In genomic region chr2:234763051-234763909, GRCh38 we compare ENCODE assay signal across 19 cellular contexts.
DNase-seq lines count a peak whose midpoint lies in the region; ATAC-seq, FAIRE-seq and TF ChIP-seq lines count a peak whose summit lies in the region.
"Had no signal": no experiment of that assay in that cellular context is flagged by ENCODE, and none has a peak within 500 bp of the region (broad histone marks: within the 10 kb centered on the region; RNA-seq: fewer than 3 reads in every experiment).

No MANE protein-coding gene starts in this region.

- H3K4me3 Mint-ChIP-seq in CD8-positive, alpha-beta T cell: no peak overlapping the region

- 66 to 80% (median 71%) methylated on average over 14 of the region's 14 CpGs for WGBS in small intestine, 3 donors

- H3K9me3 ChIP-seq in AG04450 (ENCODE audit: control insufficient read depth, insufficient read depth, low read length) (peaks cover 3% of the 10 kb centered on the region), small intestine (ENCODE audit: control insufficient read depth, low read depth) (no peaks in the 10 kb centered on the region)
- H3K9me3 ChIP-seq in CD8-positive, alpha-beta T cell (ENCODE audit: low read length): no peaks in the 10 kb centered on the region
- H3K9me3 ChIP-seq: neutrophil, transverse colon had no signal

- H3K27me3 Mint-ChIP-seq in CD8-positive, alpha-beta T cell (ENCODE audit: low read depth): peaks cover 28% of the 10 kb centered on the region

- intact Hi-C loops in CD8-positive, alpha-beta T cell (cut with DNase I, micrococcal nuclease): no loop called here

- no peak overlapping the region for H3K27ac Mint-ChIP-seq in CD8-positive, alpha-beta T cell

- CTCF ChIA-PET in AG04450 (lab: Charles Lee): interaction anchor here (0.7 to 1.3 kb wide), 2 partner anchors 110 to 199 kb away, joined by 3 read pairs; no protein-coding TSS in a partner anchor
- CTCF ChIA-PET in CD8-positive, alpha-beta T cell (lab: Charles Lee): no interaction called here

- H3K36me3 ChIP-seq in small intestine (ENCODE audit: control insufficient read depth in 2 of 2, insufficient read depth in 2 of 2, low read length in 2 of 2): no peaks in the 10 kb centered on the region
- no peaks in the 10 kb centered on the region for H3K36me3 ChIP-seq in CD8-positive, alpha-beta T cell (ENCODE audit: insufficient read depth, low read length)
- H3K36me3 ChIP-seq: neutrophil, transverse colon had no signal

- H3K27me3 ChIP-seq in AG04450 (ENCODE audit: control insufficient read depth, insufficient read depth, low read length): no peaks in the 10 kb centered on the region
- H3K27me3 ChIP-seq in small intestine (ENCODE audit: control insufficient read depth in 2 of 2, insufficient read depth in 2 of 2, low read length in 2 of 2): no peaks in the 10 kb centered on the region
- peaks cover 3% of the 10 kb centered on the region for H3K27me3 ChIP-seq in CD8-positive, alpha-beta T cell (ENCODE audit: insufficient read depth, low read length)
- H3K27me3 ChIP-seq: neutrophil, transverse colon had no signal

- H3K27ac ChIP-seq in AG04450 (ENCODE audit: low read depth, low read length): peak overlapping the region; percentile 85
- H3K27ac ChIP-seq in small intestine (ENCODE audit: low read depth in 1 of 2, low read length in 1 of 2): no peak overlapping the region
- no peak overlapping the region for H3K27ac ChIP-seq in CD8-positive, alpha-beta T cell (ENCODE audit: low read depth, low read length)
- H3K27ac ChIP-seq: C4-2B, neutrophil, transverse colon had no signal

- POLR2A ChIA-PET in AG04450 (lab: Yijun Ruan, JAX): interaction anchor here (0.7 kb wide), 1 partner anchor 198 kb away, joined by 4 read pairs; no protein-coding TSS in a partner anchor
- POLR2A ChIA-PET in CD8-positive, alpha-beta T cell (lab: Charles Lee): no interaction called here

- DNase-seq in AG04450 (ENCODE audit: low read depth, low spot score): peak; percentile 48
- DNase-seq in GM04504 (ENCODE audit: low read depth): peak; percentile 79
- DNase-seq in astrocyte of the cerebellum (ENCODE audit: low read depth): peak; percentile 40
- peak; percentile 53 for DNase-seq in kidney tubule cell (ENCODE audit: low spot score)
- no peak for DNase-seq in activated naive CD4-positive, alpha-beta T cell treated with anti-CD3 and anti-CD28 coated beads, Interleukin-2, amount 50 U/mL, for 16 hours
- no peak for DNase-seq in activated CD4-positive, CD25-positive, alpha-beta regulatory T cell (lab: John Stamatoyannopoulos, UW)
- DNase-seq in small intestine: no peak
- no peak for DNase-seq in CD8-positive, alpha-beta T cell
- DNase-seq: activated CD4-positive, alpha-beta T cell treated with anti-CD3 and anti-CD28 coated beads, Interleukin-2, amount 50 U/mL, for 48 hours; amniotic stem cell; dermis blood vessel endothelial cell; Kasumi-1; NCI-H1694; NCI-H510A; stimulated activated CD4-positive, alpha-beta T cell treated with anti-CD3 and anti-CD28 coated beads, Interleukin-4, amount 100 ng/mL, for 1 hour; transverse colon had no signal

- in situ Hi-C loops in astrocyte of the cerebellum (cut with HindIII; ENCODE audit: low sequenced_read_pairs): no loop called here

- FAIRE-seq in small intestine (lab: Jason Lieb, UNC): no peak

- H3K4me3 ChIP-seq in AG04450 (ENCODE audit: low read depth, low read length): no peak overlapping the region
- H3K4me3 ChIP-seq in astrocyte of the cerebellum (ENCODE audit: low read depth, low read length): no peak overlapping the region
- no peak overlapping the region for H3K4me3 ChIP-seq in small intestine (ENCODE audit: low read depth in 1 of 2, low read length in 2 of 2)
- H3K4me3 ChIP-seq in CD8-positive, alpha-beta T cell (ENCODE audit: low read depth, low read length): no peak overlapping the region
- H3K4me3 ChIP-seq: transverse colon had no signal

- no peaks in the 10 kb centered on the region for H3K4me1 ChIP-seq in small intestine (ENCODE audit: control insufficient read depth in 2 of 2, insufficient read depth in 1 of 2, low read depth in 1 of 2, low read length in 1 of 2)
- H3K4me1 ChIP-seq in CD8-positive, alpha-beta T cell (ENCODE audit: insufficient read depth, low read length): no peaks in the 10 kb centered on the region
- H3K4me1 ChIP-seq: transverse colon had no signal

- TF ChIP-seq CTCF in AG04450 (IDR thresholded peaks at IDR 0.05; ENCODE audit: low read depth, low read length) (no peak), astrocyte of the cerebellum (IDR thresholded peaks at IDR 0.05; ENCODE audit: low read depth, low read length, missing control alignments) (no peak)
- no peak for TF ChIP-seq CTCF in CD8-positive, alpha-beta T cell (IDR thresholded peaks at IDR 0.05)

- no peaks in the 10 kb centered on the region for H3K36me3 Mint-ChIP-seq in CD8-positive, alpha-beta T cell

- no peaks in the 10 kb centered on the region for H3K4me1 Mint-ChIP-seq in CD8-positive, alpha-beta T cell (ENCODE audit: low read depth)

- ATAC-seq in CD8-positive, alpha-beta T cell: no peak
- ATAC-seq: sciatic nerve had no signal

- peaks cover 5% of the 10 kb centered on the region for H3K9me3 Mint-ChIP-seq in CD8-positive, alpha-beta T cell

Comparison
In these comparisons a context has a peak if more than half of its experiments do, and no peak if none do; other contexts are left out.
1. DNase-seq: peak in AG04450 (single experiment), GM04504 (single experiment), astrocyte of the cerebellum (single experiment) and kidney tubule cell (single experiment); none in activated naive CD4-positive, alpha-beta T cell treated with anti-CD3 and anti-CD28 coated beads, Interleukin-2, amount 50 U/mL, for 16 hours (single experiment), activated CD4-positive, CD25-positive, alpha-beta regulatory T cell (0 of 4), small intestine (single experiment) and CD8-positive, alpha-beta T cell (0 of 7).